ENCODE assay signal across 10 cellular contexts in genomic region chr17:61452301-61453290, GRCh38. TPM values are rescaled to one million over a fixed set of nuclear protein-coding genes. Genes with fewer than 3 reads are reported as not detected.
DNase-seq lines count a peak whose midpoint lies in the region; ATAC-seq and TF ChIP-seq lines count a peak whose summit lies in the region.
"Had no signal": no experiment of that assay in that cellular context is flagged by ENCODE, and none has a peak within 500 bp of the region (broad histone marks: within the 10 kb centered on the region; RNA-seq: fewer than 3 reads in every experiment).

TBX4 (plus strand) TSS chr17:61452422; CDS start chr17:61456491, 4,069 bp downstream.

- no peaks in the 10 kb centered on the region for H3K36me3 ChIP-seq in breast epithelium
- no peaks in the 10 kb centered on the region for H3K36me3 ChIP-seq in upper lobe of right lung
- no peaks in the 10 kb centered on the region for H3K36me3 ChIP-seq in uterus

- CTCF ChIA-PET in MCF 10A (lab: Yijun Ruan, JAX), result no interaction called here

- intact Hi-C loops in breast epithelium (cut with DNase I; ENCODE audit: low total_unique reads), result no loop called here
- intact Hi-C loops in MCF 10A (cut with micrococcal nuclease), result no loop called here
- intact Hi-C loops in upper lobe of right lung (cut with DNase I), result no loop called here
- intact Hi-C loops in uterus (cut with DNase I; ENCODE audit: low total_unique reads), result no loop called here

- H3K4me3 ChIP-seq in breast epithelium (peak within 1 kb of the TSS; percentile 31 to 60 (median 32)), coronary artery (peak within 1 kb of the TSS; percentile 61), upper lobe of right lung (peak within 1 kb of the TSS; percentile 46), uterus (no peak within 1 kb of the TSS)

- no peak within 1 kb of the TSS for H3K4me3 Mint-ChIP-seq in MCF 10A (ENCODE audit: unreplicated experiment)

- H3K27me3 Mint-ChIP-seq in MCF 10A (ENCODE audit: insufficient read depth, unreplicated experiment), result no peaks in the 10 kb centered on the region

- peak in 1 of 2 donors; percentile 14 for DNase-seq in breast epithelium (ENCODE audit: low spot score in 2 of 2)
- no peak for DNase-seq in MCF 10A (ENCODE audit: unreplicated experiment)
- DNase-seq in coronary artery (ENCODE audit: low spot score), result peak; percentile 54
- peak; percentile 82 for DNase-seq in mesenteric fat pad (ENCODE audit: low spot score)
- no peak for DNase-seq in upper lobe of right lung
- no peak for DNase-seq in uterus
- DNase-seq in GM20000 (ENCODE audit: low spot score), result no peak
- DNase-seq in DMS153 (lab: John Stamatoyannopoulos, UW), result no peak
- DNase-seq: NCI-H748 treated with DMSO at 0.1 percent for 48 hours had no signal

- peaks cover 12% of the 10 kb centered on the region for H3K9me3 Mint-ChIP-seq in MCF 10A (ENCODE audit: unreplicated experiment)

- H3K36me3 Mint-ChIP-seq in MCF 10A (ENCODE audit: insufficient read depth, unreplicated experiment), result no peaks in the 10 kb centered on the region

- H3K9me3 ChIP-seq in breast epithelium (peaks cover 0 to 7% of the 10 kb centered on the region in 2 donors), upper lobe of right lung (no peaks in the 10 kb centered on the region), uterus (no peaks in the 10 kb centered on the region)

- TF ChIP-seq CTCF in breast epithelium (IDR thresholded peaks at IDR 0.05), result no peak
- TF ChIP-seq CTCF in MCF 10A (IDR thresholded peaks at IDR 0.05; ENCODE audit: unreplicated experiment), result no peak
- no peak for TF ChIP-seq CTCF in coronary artery (IDR thresholded peaks at IDR 0.05)
- TF ChIP-seq CTCF in upper lobe of right lung (IDR thresholded peaks at IDR 0.05), result no peak
- no peak for TF ChIP-seq CTCF in uterus (IDR thresholded peaks at IDR 0.05)
- TF ChIP-seq CTCF in GM20000 (IDR thresholded peaks at IDR 0.05; ENCODE audit: extremely low read depth, missing control alignments), result no peak

- H3K4me1 Mint-ChIP-seq in MCF 10A (ENCODE audit: insufficient read depth, unreplicated experiment), result no peaks in the 10 kb centered on the region

- BruUV-seq in MCF 10A (replicated peaks; lab: Mats Ljungman, UMichigan), result no TSS peak

- TF ChIP-seq POLR2A in breast epithelium (IDR thresholded peaks at IDR 0.05) (no peak), uterus (IDR thresholded peaks at IDR 0.05) (no peak)

- H3K27ac ChIP-seq in breast epithelium (no peak within 1 kb of the TSS), coronary artery (no peak within 1 kb of the TSS), upper lobe of right lung (peak within 1 kb of the TSS; percentile 87), uterus (no peak within 1 kb of the TSS)

- no peak within 1 kb of the TSS for H3K27ac Mint-ChIP-seq in MCF 10A (ENCODE audit: low read depth, unreplicated experiment)

- H3K27me3 ChIP-seq in breast epithelium (peaks cover 9 to 69% of the 10 kb centered on the region in 2 donors), upper lobe of right lung (peaks cover 82% of the 10 kb centered on the region), uterus (peaks cover 24 to 63% of the 10 kb centered on the region in 2 donors)

- ATAC-seq in upper lobe of right lung, result peak; percentile 59

- POLR2A ChIA-PET in MCF 10A (lab: Yijun Ruan, JAX), result no interaction called here

- H3K4me1 ChIP-seq in breast epithelium (peaks cover 0 to 5% of the 10 kb centered on the region in 2 donors), upper lobe of right lung (peaks cover 17% of the 10 kb centered on the region), uterus (peaks cover 0 to 11% of the 10 kb centered on the region in 2 donors)

RNA-seq across cellular contexts. Expression of gene TBX4, which starts in this region (rescaled TPM):
- total RNA-seq in breast epithelium (under 1 TPM in 1 of 3 donors, not detected in 2; 0.80 TPM), MCF 10A (2022) (not detected in 2 replicates), mesenteric fat pad (0.19 TPM), upper lobe of right lung (28.6 TPM), uterus (not detected)
- total RNA-seq: lung microvascular endothelial cell had no signal

Comparison
In these comparisons a context has a peak if more than half of its experiments do, and no peak if none do; other contexts are left out.
1. RNA of gene TBX4 (total RNA-seq): 28.6 TPM in upper lobe of right lung (single experiment); 0.19 TPM in mesenteric fat pad (single experiment), 0.80 TPM in breast epithelium, not detected in MCF 10A and not detected in uterus; every median in the first group is over 10 times any median in the second.
2. Peak in DNase-seq in mesenteric fat pad; RNA of the gene not detected or under 1 TPM.
3. H3K4me3 ChIP-seq: peak in breast epithelium (3 of 3), coronary artery (single experiment) and upper lobe of right lung (single experiment); none in uterus (0 of 2).